In the genomic region with DNA sequence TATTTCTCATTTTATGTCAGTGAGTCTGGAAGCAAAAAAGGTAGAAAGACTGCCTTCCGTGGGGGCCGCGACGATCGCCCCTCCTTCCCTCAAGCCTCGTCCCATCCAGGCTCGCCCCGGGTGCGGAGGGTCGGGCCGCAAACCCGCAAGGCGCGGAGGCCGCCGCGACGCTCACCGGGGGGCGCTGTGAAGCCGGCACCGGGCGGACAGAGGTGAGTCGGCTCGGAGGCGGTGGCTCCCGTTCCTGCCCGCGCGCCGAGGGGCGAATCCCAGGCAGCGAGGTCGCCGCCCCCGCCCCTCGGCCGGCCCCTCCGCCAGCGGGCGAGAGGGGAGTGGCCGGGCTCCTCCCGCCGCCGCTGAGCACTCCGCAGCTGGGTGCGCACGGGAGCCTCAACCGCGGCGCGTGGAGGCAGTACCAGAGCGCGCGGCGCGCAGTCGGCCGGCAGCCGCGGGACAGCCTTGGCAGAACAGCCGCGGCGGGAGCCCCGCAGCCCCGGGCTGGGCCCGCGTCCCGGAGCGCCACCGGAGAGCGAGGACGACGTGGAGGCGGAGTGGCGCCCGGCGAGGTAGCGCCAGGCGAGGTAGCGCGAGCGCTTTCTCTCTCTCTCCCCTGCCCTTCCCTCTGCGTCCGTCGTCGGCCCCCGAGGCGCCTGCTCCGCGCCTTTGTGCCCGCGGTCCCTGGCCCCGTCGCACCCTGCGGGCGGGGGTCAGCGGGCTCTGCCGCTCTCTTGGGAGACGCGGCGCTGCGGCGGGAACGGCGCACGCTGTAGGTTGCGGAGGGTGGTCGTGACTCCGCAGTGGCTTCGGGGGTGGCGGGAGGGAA, we compare ENCODE assay signal across 8 cellular contexts. TPM values are rescaled to one million over a fixed set of nuclear protein-coding genes. Genes with fewer than 3 reads are reported as not detected.
DNase-seq lines count a peak whose midpoint lies in the region; ATAC-seq and TF ChIP-seq lines count a peak whose summit lies in the region.

A gene (plus strand): TSS at position 359 of the 823 bp plus-strand sequence. CDS start 31,492 bp downstream, outside the sequence.

- H3K4me3 ChIP-seq in GM12864 (ENCODE audit: low read depth, low read length) (peak within 1 kb of the TSS; percentile 50), choroid plexus epithelial cell (ENCODE audit: low read depth, low read length) (peak within 1 kb of the TSS; percentile 73)

- CTCF ChIA-PET in activated B cell treated with CpG ODN at 0.5 μM for 24 hours (lab: Charles Lee) = interaction anchor here (1.6 to 1.7 kb wide), 2 partner anchors 57 to 124 kb away, joined by 3 to 6 read pairs; no protein-coding TSS in a partner anchor

- H3K4me1 Mint-ChIP-seq in activated B cell treated with CpG ODN at 0.5 μM for 24 hours = peaks cover 16% of the 10 kb centered on the region

- no peaks in the 10 kb centered on the region for H3K9me3 Mint-ChIP-seq in activated B cell treated with CpG ODN at 0.5 μM for 24 hours

- H3K36me3 Mint-ChIP-seq in activated B cell treated with CpG ODN at 0.5 μM for 24 hours (ENCODE audit: low read depth) = no peaks in the 10 kb centered on the region

- intact Hi-C loops in activated B cell treated with CpG ODN at 0.5 μM for 24 hours (cut with micrococcal nuclease) = loop anchor here (1.0 to 5.0 kb wide), 4 partner anchors 30 to 124 kb away; no protein-coding TSS in a partner anchor

- no peak within 1 kb of the TSS for H3K27ac Mint-ChIP-seq in activated B cell treated with CpG ODN at 0.5 μM for 24 hours

- peak within 1 kb of the TSS; percentile 77 for H3K4me3 Mint-ChIP-seq in activated B cell treated with CpG ODN at 0.5 μM for 24 hours

- no peak for DNase-seq in GM12864 (ENCODE audit: low read depth)
- peak; percentile 16 for DNase-seq in NCI-H2029 treated with DMSO at 0.1 percent for 48 hours (lab: John Stamatoyannopoulos, UW)
- peak; percentile 58 for DNase-seq in activated B cell treated with CpG ODN at 0.5 μM for 24 hours
- DNase-seq in choroid plexus epithelial cell (ENCODE audit: low read depth) = peak; percentile 59
- DNase-seq in left lobe of liver (ENCODE audit: low spot score) = peak; percentile 91
- DNase-seq in stimulated activated CD4-positive, alpha-beta T cell treated with anti-CD3 and anti-CD28 coated beads, Interleukin-4, amount 100 ng/mL, for 4 hours = peak; percentile 40 to 57
- no peak for DNase-seq in medulla oblongata (ENCODE audit: extremely low spot score)

- ATAC-seq in HG02678 (IDR thresholded peaks at IDR 0.05; ENCODE audit: unreplicated experiment) (peak; percentile 62), activated B cell treated with CpG ODN at 0.5 μM for 24 hours (ENCODE audit: low read depth) (peak; percentile 77), left lobe of liver (peak; percentile 84)

- POLR2A ChIA-PET in activated B cell treated with CpG ODN at 0.5 μM for 24 hours (lab: Charles Lee) = interaction anchor here (0.6 kb wide), 1 partner anchor 597 kb away, joined by 10 read pairs; a partner anchor contains a TSS

- TF ChIP-seq CTCF in GM12864 (IDR thresholded peaks at IDR 0.05; ENCODE audit: low read depth, low read length, missing control alignments) (peak; percentile 17), activated B cell treated with CpG ODN at 0.5 μM for 24 hours (IDR thresholded peaks at IDR 0.05) (no peak), choroid plexus epithelial cell (conservative IDR thresholded peaks at IDR 0.05; ENCODE audit: low read depth, low read length) (peak; percentile 24)

- H3K27me3 Mint-ChIP-seq in activated B cell treated with CpG ODN at 0.5 μM for 24 hours = peaks cover 4% of the 10 kb centered on the region

RNA-seq across cellular contexts. Expression of the gene that starts here (rescaled TPM):
- total RNA-seq in activated B cell treated with CpG ODN at 0.5 μM for 24 hours (2.5 and 2.7 TPM in 2 replicates), left lobe of liver (195 TPM)

Comparison
In these comparisons a context has a peak if more than half of its experiments do, and no peak if none do; other contexts are left out.
1. RNA of the gene that starts here (total RNA-seq): 195 TPM in left lobe of liver (single experiment); 2.5 to 2.7 TPM in activated B cell treated with CpG ODN at 0.5 μM for 24 hours; every median in the first group is over 10 times any median in the second.
2. DNase-seq: peak in NCI-H2029 treated with DMSO at 0.1 percent for 48 hours (single experiment), activated B cell treated with CpG ODN at 0.5 μM for 24 hours (single experiment), choroid plexus epithelial cell (single experiment), left lobe of liver (single experiment) and stimulated activated CD4-positive, alpha-beta T cell treated with anti-CD3 and anti-CD28 coated beads, Interleukin-4, amount 100 ng/mL, for 4 hours (2 of 2); none in GM12864 (single experiment) and medulla oblongata (single experiment).
3. Peak in every context shown above with its lines, with median percentiles within 50 percentile points of each other: ATAC-seq.